ENCODE assay signal across 12 cellular contexts in the genomic region with DNA sequence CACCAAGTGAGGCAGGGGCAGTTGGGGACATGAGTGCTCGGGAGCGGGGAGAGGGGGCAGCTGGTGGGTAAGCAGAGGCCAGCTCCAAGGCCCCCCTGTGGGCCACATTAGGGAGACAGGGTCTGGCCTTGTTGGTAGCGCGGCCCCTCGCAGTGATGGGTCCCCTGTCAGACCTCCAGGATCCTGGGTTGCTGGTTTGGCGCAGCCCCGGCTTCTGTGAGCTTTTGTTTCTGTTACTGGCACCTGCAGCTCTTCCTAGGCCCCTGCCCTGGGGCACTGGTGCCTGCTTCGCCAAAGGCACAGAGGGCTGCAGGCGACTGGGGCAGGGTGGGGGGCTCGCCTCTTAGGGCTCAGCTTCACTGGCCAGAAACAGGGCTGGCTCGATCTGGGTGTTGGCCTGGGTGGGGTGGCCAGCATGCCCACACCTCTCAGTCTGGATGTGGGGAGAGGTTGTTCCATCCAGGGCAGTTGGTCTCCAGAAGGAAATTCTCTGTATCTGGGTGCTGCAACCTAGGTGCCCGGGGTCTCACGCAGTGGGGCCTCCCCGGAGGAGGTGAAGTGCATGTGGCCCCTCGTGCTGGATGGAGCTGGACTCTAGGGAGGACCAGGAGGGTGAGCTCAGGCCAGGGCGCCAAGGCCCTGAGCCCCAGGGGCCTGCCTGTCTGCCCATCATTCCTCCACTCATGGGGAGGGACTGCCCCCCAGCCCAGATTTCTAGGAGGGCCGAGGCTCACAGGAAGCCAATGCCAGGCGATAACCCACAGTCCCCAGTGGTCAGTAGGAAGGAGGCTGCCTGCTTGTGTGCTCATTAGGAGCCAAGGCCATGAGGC.
"Had no signal": no experiment of that assay in that cellular context is flagged by ENCODE, and none has a peak within 500 bp of the region (broad histone marks: within the 10 kb centered on the region; RNA-seq: fewer than 3 reads in every experiment).

No MANE protein-coding gene starts in this region.

- H3K27ac Mint-ChIP-seq: activated naive CD8-positive, alpha-beta T cell treated with anti-CD3 and anti-CD28 coated beads, Interleukin-2, amount 10 ng/mL, durations not matched to agents 7 days and 5 days; T-helper 2 cell treated with Interferon-gamma antibody and Interleukin-4, amounts not matched to agents 5 μg/mL and 100 μg/mL, for 36 hours had no signal

- H3K27me3 ChIP-seq: upper lobe of right lung had no signal

- H3K4me1 Mint-ChIP-seq: activated naive CD8-positive, alpha-beta T cell treated with anti-CD3 and anti-CD28 coated beads, Interleukin-2, amount 10 ng/mL, durations not matched to agents 7 days and 5 days had no signal

- ATAC-seq: activated T-cell treated with anti-CD3 and anti-CD28 coated beads, Interleukin-2, amount 50 U/mL, for 4 hours; foreskin keratinocyte; upper lobe of right lung had no signal

- DNase-seq: activated CD4-positive, alpha-beta T cell treated with anti-CD3 and anti-CD28 coated beads, Interleukin-2, amount 50 U/mL, for 4 hours; activated CD4-positive, CD25-positive, alpha-beta regulatory T cell treated with anti-CD3 and anti-CD28 coated beads, Interleukin-2, amount 50 U/mL, for 72 hours; activated effector memory CD4-positive, alpha-beta T cell treated with anti-CD3 and anti-CD28 coated beads, Interleukin-2, amount 50 U/mL, for 16 hours; activated naive CD8-positive, alpha-beta T cell treated with anti-CD3 and anti-CD28 coated beads, Interleukin-2, amount 10 ng/mL, durations not matched to agents 7 days and 5 days; activated T-cell treated with anti-CD3 and anti-CD28 coated beads, Interleukin-2, amount 50 U/mL, for 4 hours; anterior cingulate cortex; foreskin keratinocyte; mesenchymal stem cell; small intestine; upper lobe of right lung had no signal

- H3K36me3 ChIP-seq: upper lobe of right lung had no signal

- H3K9me3 Mint-ChIP-seq: activated naive CD8-positive, alpha-beta T cell treated with anti-CD3 and anti-CD28 coated beads, Interleukin-2, amount 10 ng/mL, durations not matched to agents 7 days and 5 days; activated T-cell treated with anti-CD3 and anti-CD28 coated beads, Interleukin-2, amount 50 U/mL, for 4 hours; T-helper 2 cell treated with Interferon-gamma antibody and Interleukin-4, amounts not matched to agents 5 μg/mL and 100 μg/mL, for 36 hours had no signal

- H3K4me3 Mint-ChIP-seq: activated naive CD8-positive, alpha-beta T cell treated with anti-CD3 and anti-CD28 coated beads, Interleukin-2, amount 10 ng/mL, durations not matched to agents 7 days and 5 days; activated T-cell treated with anti-CD3 and anti-CD28 coated beads, Interleukin-2, amount 50 U/mL, for 4 hours; T-helper 2 cell treated with Interferon-gamma antibody and Interleukin-4, amounts not matched to agents 5 μg/mL and 100 μg/mL, for 36 hours had no signal

- H3K36me3 Mint-ChIP-seq: activated naive CD8-positive, alpha-beta T cell treated with anti-CD3 and anti-CD28 coated beads, Interleukin-2, amount 10 ng/mL, durations not matched to agents 7 days and 5 days had no signal

- H3K4me3 ChIP-seq: upper lobe of right lung had no signal

- H3K27ac ChIP-seq: foreskin keratinocyte, upper lobe of right lung had no signal

- H3K4me1 ChIP-seq: foreskin keratinocyte, upper lobe of right lung had no signal

- H3K9me3 ChIP-seq: upper lobe of right lung had no signal

- FAIRE-seq: endothelial cell of umbilical vein, small intestine had no signal
